Comparison of ENCODE assay signal across 2 cellular contexts in genomic region chr3:25895443-25895842, GRCh38.
TF ChIP-seq lines count a peak whose summit lies in the region.

No MANE protein-coding gene starts in this region.

TF ChIP-seq in SK-N-SH, 30 proteins besides CTCF, POLR2A, EP300 and RAD21 (continued from another document):
- 0 out of 2 replicates have a peak, but pooled peaks have one; percentile 24 for TF ChIP-seq PBX3 (IDR thresholded peaks at IDR 0.05)

TF ChIP-seq in SK-N-SH treated with all-trans-retinoic acid at 6 μM for 48 hours, 23 proteins besides CTCF, POLR2A, EP300 and RAD21 (continued from another document):
- no peak for TF ChIP-seq CREB5 (CRISPR knock-in tag; IDR thresholded peaks at IDR 0.05; ENCODE audit: low read depth)
- no peak for TF ChIP-seq ISL1 (CRISPR knock-in tag; IDR thresholded peaks at IDR 0.05)
- no peak for TF ChIP-seq ZNF8 (CRISPR knock-in tag; IDR thresholded peaks at IDR 0.05)
- no peak for TF ChIP-seq POU6F1 (CRISPR knock-in tag; IDR thresholded peaks at IDR 0.05; ENCODE audit: borderline replicate concordance, low read depth)
- TF ChIP-seq TCF4 (CRISPR knock-in tag; IDR thresholded peaks at IDR 0.05; ENCODE audit: borderline replicate concordance): no peak
- no peak for TF ChIP-seq PATZ1 (CRISPR knock-in tag; IDR thresholded peaks at IDR 0.05; ENCODE audit: borderline replicate concordance)
- no peak for TF ChIP-seq SNAI2 (CRISPR knock-in tag; IDR thresholded peaks at IDR 0.05)
- TF ChIP-seq ZFP3 (CRISPR knock-in tag; IDR thresholded peaks at IDR 0.05): no peak
- no peak for TF ChIP-seq CSDC2 (CRISPR knock-in tag; IDR thresholded peaks at IDR 0.05)
- no peak for TF ChIP-seq TOX (CRISPR knock-in tag; IDR thresholded peaks at IDR 0.05; ENCODE audit: borderline replicate concordance)
- TF ChIP-seq RARB (CRISPR knock-in tag; IDR thresholded peaks at IDR 0.05): no peak
